In genomic region chr11:13007702-13008435, GRCh38 we compare ENCODE assay signal across 14 cellular contexts. TPM values are rescaled to one million over a fixed set of nuclear protein-coding genes. Genes with fewer than 3 reads are reported as not detected.
DNase-seq lines count a peak whose midpoint lies in the region; ATAC-seq and TF ChIP-seq lines count a peak whose summit lies in the region.
"Had no signal": no experiment of that assay in that cellular context is flagged by ENCODE, and none has a peak within 500 bp of the region (broad histone marks: within the 10 kb centered on the region; RNA-seq: fewer than 3 reads in every experiment).

No MANE protein-coding gene starts in this region.

- peaks cover 8% of the 10 kb centered on the region for H3K79me1 ChIP-seq in mesenchymal stem cell (replicated peaks; ENCODE audit: low read length, poor library complexity, severe bottlenecking)

- no peak overlapping the region for H2BK15ac ChIP-seq in mesenchymal stem cell (ENCODE audit: low read depth, poor library complexity, severe bottlenecking)

- no peak overlapping the region for H2AFZ ChIP-seq in mesenchymal stem cell (ENCODE audit: low read depth, low read length)

- peaks cover 0 to 7% (median 0%) of the 10 kb centered on the region in 11 experiments; a peak in 1 of 22 replicates for H3K36me3 ChIP-seq in BLaER1 treated with 17β-estradiol and CSF1 and Interleukin-3, amounts not matched to agents 10 nM and 100 nM
- no peaks in the 10 kb centered on the region for H3K36me3 ChIP-seq in mesenchymal stem cell (ENCODE audit: control insufficient read depth in 1 of 2, insufficient read depth in 2 of 2, low read depth in 1 of 2, low read length in 2 of 2)
- H3K36me3 ChIP-seq in ovary = no peaks in the 10 kb centered on the region
- H3K36me3 ChIP-seq: gastroesophageal sphincter, left ventricle myocardium inferior had no signal

- WGBS in mesenchymal stem cell = 87% methylated on average over 2 of the region's 2 CpGs
- 82 to 94% (median 87%) methylated on average over 2 of the region's 2 CpGs for WGBS in ovary, 3 donors

- H3K9me3 ChIP-seq in BLaER1 treated with 17β-estradiol and CSF1 and Interleukin-3, amounts not matched to agents 10 nM and 100 nM (replicated peaks in 1 of 11) = peaks cover 10 to 44% (median 28%) of the 10 kb centered on the region in 11 experiments
- peaks cover 22% of the 10 kb centered on the region for H3K9me3 ChIP-seq in mesenchymal stem cell (ENCODE audit: control insufficient read depth, low read length)
- H3K9me3 ChIP-seq in ovary = no peaks in the 10 kb centered on the region
- H3K9me3 ChIP-seq: left ventricle myocardium inferior, psoas muscle had no signal

- intact Hi-C loops in ovary (cut with DNase I) = no loop called here

- no peak for TF ChIP-seq POLR2A in ovary (IDR thresholded peaks at IDR 0.05)

- TF ChIP-seq CTCF in epithelial cell of esophagus (IDR thresholded peaks at IDR 0.05; ENCODE audit: insufficient read depth, low read depth, low read length, missing control alignments) = no peak
- no peak for TF ChIP-seq CTCF in ovary (IDR thresholded peaks at IDR 0.05)

- no peak overlapping the region for H3K18ac ChIP-seq in mesenchymal stem cell (ENCODE audit: low read depth in 1 of 2, low read length in 2 of 2)

- no peak for ATAC-seq in activated naive CD4-positive, alpha-beta T cell treated with anti-CD3 and anti-CD28 coated beads, Interleukin-2, amount 50 U/mL, for 72 hours
- ATAC-seq: gastroesophageal sphincter, psoas muscle had no signal

- H3K4ac ChIP-seq in mesenchymal stem cell (ENCODE audit: low read depth in 1 of 2, low read length in 2 of 2) = no peak overlapping the region

- no peak overlapping the region for H3K23ac ChIP-seq in mesenchymal stem cell (ENCODE audit: low read length in 2 of 2)

- H2BK5ac ChIP-seq in mesenchymal stem cell (ENCODE audit: low read depth, low read length, poor library complexity, severe bottlenecking) = no peak overlapping the region

- peak overlapping the region in 4 of 11 experiments; percentile 63 to 74 (median 71); a peak in 3 of 22 replicates for H3K27ac ChIP-seq in BLaER1 treated with 17β-estradiol and CSF1 and Interleukin-3, amounts not matched to agents 10 nM and 100 nM
- H3K27ac ChIP-seq in mesenchymal stem cell (ENCODE audit: low read length, poor library complexity, severe bottlenecking) (no peak overlapping the region), ovary (no peak overlapping the region)
- H3K27ac ChIP-seq: gastroesophageal sphincter, psoas muscle had no signal

- TF ChIP-seq EP300 in ovary (IDR thresholded peaks at IDR 0.05) = no peak

- H4K20me1 ChIP-seq in BLaER1 treated with 17β-estradiol and CSF1 and Interleukin-3, amounts not matched to agents 10 nM and 100 nM = peaks cover 0 to 34% (median 22%) of the 10 kb centered on the region in 11 experiments; a peak in 19 of 22 replicates

- peak overlapping the region; percentile 91 to 99 (median 95) for H3K4me2 ChIP-seq in BLaER1 treated with 17β-estradiol and CSF1 and Interleukin-3, amounts not matched to agents 10 nM and 100 nM
- H3K4me2 ChIP-seq in mesenchymal stem cell (ENCODE audit: low read length, poor library complexity, severe bottlenecking) = peak overlapping the region; percentile 26

- peaks cover 0 to 4% of the 10 kb centered on the region in 2 donors for H3K36me3 Mint-ChIP-seq in activated naive CD4-positive, alpha-beta T cell treated with anti-CD3 and anti-CD28 coated beads, Interleukin-2, amount 50 U/mL, for 72 hours

- H3K9ac ChIP-seq in BLaER1 treated with 17β-estradiol and CSF1 and Interleukin-3, amounts not matched to agents 10 nM and 100 nM = peak overlapping the region in 4 of 11 experiments; percentile 74 to 78 (median 75); a peak in 7 of 22 replicates
- no peak overlapping the region for H3K9ac ChIP-seq in mesenchymal stem cell (ENCODE audit: low read length)

- no peak overlapping the region for H4K91ac ChIP-seq in mesenchymal stem cell (ENCODE audit: low read length)

- H3K4me1 ChIP-seq in BLaER1 treated with 17β-estradiol and CSF1 and Interleukin-3, amounts not matched to agents 10 nM and 100 nM = peaks cover 44 to 68% (median 63%) of the 10 kb centered on the region in 10 experiments
- H3K4me1 ChIP-seq in mesenchymal stem cell (ENCODE audit: control insufficient read depth, insufficient read depth, low read depth, low read length) (peaks cover 26% of the 10 kb centered on the region), ovary (ENCODE audit: insufficient read depth) (peaks cover 3% of the 10 kb centered on the region)

- peaks cover 38 to 51% (median 44%) of the 10 kb centered on the region in 11 experiments for H3K27me3 ChIP-seq in BLaER1 treated with 17β-estradiol and CSF1 and Interleukin-3, amounts not matched to agents 10 nM and 100 nM
- H3K27me3 ChIP-seq in mesenchymal stem cell (ENCODE audit: control insufficient read depth in 1 of 2, insufficient read depth in 1 of 2, low read length in 2 of 2) = peaks cover 0 to 97% of the 10 kb centered on the region in 2 experiments
- H3K27me3 ChIP-seq in ovary = no peaks in the 10 kb centered on the region

- H4K8ac ChIP-seq in mesenchymal stem cell (ENCODE audit: low read length) = no peak overlapping the region

- no peak overlapping the region for H3K14ac ChIP-seq in mesenchymal stem cell (ENCODE audit: low read length in 2 of 2)

- H2BK120ac ChIP-seq in mesenchymal stem cell (ENCODE audit: low read depth, low read length) = no peak overlapping the region

- H2BK12ac ChIP-seq in mesenchymal stem cell (ENCODE audit: low read length in 2 of 2) = no peak overlapping the region

- H3K9me3 Mint-ChIP-seq in activated naive CD4-positive, alpha-beta T cell treated with anti-CD3 and anti-CD28 coated beads, Interleukin-2, amount 50 U/mL, for 72 hours = no peaks in the 10 kb centered on the region
- H3K9me3 Mint-ChIP-seq: dendritic cell treated with granulocyte-macrophage colony-stimulating factor and Interleukin-4, amounts not matched to agents 40 ng/mL and 50 ng/mL, for 4 days had no signal

- DNase-seq in HuH-7 (ENCODE audit: low spot score) (peak; percentile 34), epithelial cell of esophagus (ENCODE audit: low read depth) (peak; percentile 78), mesenchymal stem cell (no peak), KG1 (lab: John Stamatoyannopoulos, UW) (no peak), GOT3 (lab: John Stamatoyannopoulos, UW) (no peak), ovary (no peak)
- no peak for DNase-seq in activated naive CD4-positive, alpha-beta T cell treated with anti-CD3 and anti-CD28 coated beads, Interleukin-2, amount 50 U/mL, for 72 hours (ENCODE audit: low spot score in 2 of 2)
- DNase-seq: activated T-cell treated with anti-CD3 and anti-CD28 coated beads for 4 hours, left ventricle myocardium inferior, NCI-H1694, psoas muscle had no signal

- no peak overlapping the region for H3K27ac Mint-ChIP-seq in activated naive CD4-positive, alpha-beta T cell treated with anti-CD3 and anti-CD28 coated beads, Interleukin-2, amount 50 U/mL, for 72 hours
- H3K27ac Mint-ChIP-seq: dendritic cell treated with granulocyte-macrophage colony-stimulating factor and Interleukin-4, amounts not matched to agents 40 ng/mL and 50 ng/mL, for 4 days had no signal

- peak overlapping the region; percentile 61 for H2AK5ac ChIP-seq in mesenchymal stem cell (ENCODE audit: low read length, severe bottlenecking)

- peak overlapping the region in 8 of 10 experiments; percentile 61 to 70 (median 68); a peak in 16 of 20 replicates for H3K4me3 ChIP-seq in BLaER1 treated with 17β-estradiol and CSF1 and Interleukin-3, amounts not matched to agents 10 nM and 100 nM
- peak overlapping the region; percentile 62 for H3K4me3 ChIP-seq in epithelial cell of esophagus (ENCODE audit: low read length)
- no peak overlapping the region for H3K4me3 ChIP-seq in mesenchymal stem cell (ENCODE audit: insufficient read depth in 1 of 2, low read depth in 1 of 2, low read length in 2 of 2)
- H3K4me3 ChIP-seq in ovary = no peak overlapping the region

RNA-seq across cellular contexts. Expression of gene RASSF10, which starts 1.2 kb away (rescaled TPM):
- polyA plus RNA-seq in mesenchymal stem cell (2013, experiment 1 of 2) = not detected
- polyA plus RNA-seq in mesenchymal stem cell (2013, experiment 2 of 2) = not detected
- total RNA-seq in activated naive CD4-positive, alpha-beta T cell treated with anti-CD3 and anti-CD28 coated beads, Interleukin-2, amount 50 U/mL, for 72 hours = not detected
- 1 to 10 TPM in 2 of 7 donors, under 1 TPM in 3, not detected in 2; 0.36 to 3.8 (median 0.97) TPM for total RNA-seq in ovary
- under 1 TPM in 1 of 2 donors, not detected in 1; 0.38 TPM for polyA plus RNA-seq in ovary

Comparison
In these comparisons a context has a peak if more than half of its experiments do, and no peak if none do; other contexts are left out.
1. H3K4me3 ChIP-seq: peak in BLaER1 treated with 17β-estradiol and CSF1 and Interleukin-3, amounts not matched to agents 10 nM and 100 nM (8 of 10) and epithelial cell of esophagus (single experiment); none in mesenchymal stem cell (0 of 2) and ovary (single experiment).
2. DNase-seq: peak in HuH-7 (single experiment) and epithelial cell of esophagus (single experiment); none in mesenchymal stem cell (single experiment), KG1 (single experiment), activated naive CD4-positive, alpha-beta T cell treated with anti-CD3 and anti-CD28 coated beads, Interleukin-2, amount 50 U/mL, for 72 hours (0 of 2), GOT3 (single experiment) and ovary (0 of 5).